In the genomic region with DNA sequence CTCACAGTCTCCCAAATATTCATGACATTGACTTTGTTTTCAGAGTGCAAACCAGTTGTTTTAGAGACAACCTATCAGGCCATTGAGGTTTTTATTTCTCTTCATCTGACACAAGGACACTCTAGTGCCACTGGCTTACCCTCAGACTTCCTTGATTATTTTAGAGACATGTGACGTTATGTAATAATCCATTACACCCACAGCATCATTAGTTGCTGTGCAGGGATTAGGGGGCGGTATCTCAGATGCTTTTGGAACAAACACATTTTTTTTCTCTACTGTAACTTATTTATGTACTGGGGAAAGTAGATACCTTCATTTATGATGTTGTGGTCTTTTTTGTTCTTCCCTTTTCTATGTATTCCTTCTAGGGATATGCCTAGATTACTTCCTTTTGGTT, we compare ENCODE assay signal across 25 cellular contexts.
"Had no signal": no experiment of that assay in that cellular context is flagged by ENCODE, and none has a peak within 500 bp of the region (broad histone marks: within the 10 kb centered on the region; RNA-seq: fewer than 3 reads in every experiment).

No MANE protein-coding gene starts in this region.

- H3K79me2 ChIP-seq: hepatocyte had no signal

- H3K4me3 ChIP-seq: hepatocyte, left ventricle myocardium inferior, skin epidermis, stomach, suprapubic skin, tibial nerve had no signal

- DNase-seq: activated CD4-positive, alpha-beta T cell treated with anti-CD3 and anti-CD28 coated beads for 4 hours; activated CD4-positive, alpha-beta T cell treated with anti-CD3 and anti-CD28 coated beads, Interleukin-2, amount 50 U/mL, for 48 hours; activated CD4-positive, CD25-positive, alpha-beta regulatory T cell; activated CD8-positive, alpha-beta memory T cell treated with anti-CD3 and anti-CD28 coated beads, Interleukin-2, amount 50 U/mL, for 48 hours; activated naive CD4-positive, alpha-beta T cell treated with Interleukin-2 at 50 U/mL for 16 hours; activated naive CD8-positive, alpha-beta T cell treated with anti-CD3 and anti-CD28 coated beads for 36 hours; activated T-cell treated with anti-CD3 and anti-CD28 coated beads, Interleukin-2, amount 50 U/mL, for 48 hours; central memory CD4-positive, alpha-beta T cell; dermis blood vessel endothelial cell; effector CD8-positive, alpha-beta T cell; erythroblast; foreskin melanocyte; glutamatergic neuron; immature natural killer cell; left ventricle myocardium inferior; naive thymus-derived CD4-positive, alpha-beta T cell; right cardiac atrium; stimulated activated CD4-positive, alpha-beta T cell treated with anti-CD3 and anti-CD28 coated beads, Interleukin-15, amount 100 ng/mL, for 24 hours; stomach had no signal

- H3K27me3 ChIP-seq: hepatocyte, stomach, suprapubic skin, tibial nerve had no signal

- H3K36me3 Mint-ChIP-seq: immature natural killer cell; naive thymus-derived CD4-positive, alpha-beta T cell; stimulated activated memory B cell treated with anti-CD40 and anti-IgM and Interleukin-4, amounts not matched to agents 10 μg/mL and 1 μg/mL and 100 μg/mL, for 72 hours had no signal

- H3K4me1 ChIP-seq: left ventricle myocardium inferior, stomach, suprapubic skin had no signal

- H2AFZ ChIP-seq: hepatocyte had no signal

- H3K27ac Mint-ChIP-seq: activated naive CD8-positive, alpha-beta T cell treated with anti-CD3 and anti-CD28 coated beads for 36 hours; immature natural killer cell; naive thymus-derived CD4-positive, alpha-beta T cell; stimulated activated memory B cell treated with anti-CD40 and anti-IgM and Interleukin-4, amounts not matched to agents 10 μg/mL and 1 μg/mL and 100 μg/mL, for 72 hours had no signal

- ATAC-seq: naive thymus-derived CD4-positive, alpha-beta T cell; right cardiac atrium; stimulated activated memory B cell treated with anti-CD40 and anti-IgM and Interleukin-4, amounts not matched to agents 10 μg/mL and 1 μg/mL and 100 μg/mL, for 72 hours had no signal

- H3K27me3 Mint-ChIP-seq: activated naive CD8-positive, alpha-beta T cell treated with anti-CD3 and anti-CD28 coated beads for 36 hours; naive thymus-derived CD4-positive, alpha-beta T cell; stimulated activated memory B cell treated with anti-CD40 and anti-IgM and Interleukin-4, amounts not matched to agents 10 μg/mL and 1 μg/mL and 100 μg/mL, for 72 hours had no signal

- H3K36me3 ChIP-seq: left ventricle myocardium inferior, stomach, suprapubic skin, tibial nerve had no signal

- H3K27ac ChIP-seq: hepatocyte, left ventricle myocardium inferior, skin epidermis, stomach, suprapubic skin, tibial nerve had no signal

- H3K4me2 ChIP-seq: hepatocyte had no signal

- H3K4me1 Mint-ChIP-seq: activated naive CD8-positive, alpha-beta T cell treated with anti-CD3 and anti-CD28 coated beads for 36 hours; immature natural killer cell; neural crest cell; stimulated activated memory B cell treated with anti-CD40 and anti-IgM and Interleukin-4, amounts not matched to agents 10 μg/mL and 1 μg/mL and 100 μg/mL, for 72 hours had no signal

- H3K9me3 Mint-ChIP-seq: neural crest cell had no signal

- H3K9me3 ChIP-seq: stomach, suprapubic skin, tibial nerve had no signal

- H3K4me3 Mint-ChIP-seq: activated naive CD8-positive, alpha-beta T cell treated with anti-CD3 and anti-CD28 coated beads for 36 hours; immature natural killer cell; naive thymus-derived CD4-positive, alpha-beta T cell; neural crest cell; stimulated activated memory B cell treated with anti-CD40 and anti-IgM and Interleukin-4, amounts not matched to agents 10 μg/mL and 1 μg/mL and 100 μg/mL, for 72 hours had no signal
